In the genomic region with DNA sequence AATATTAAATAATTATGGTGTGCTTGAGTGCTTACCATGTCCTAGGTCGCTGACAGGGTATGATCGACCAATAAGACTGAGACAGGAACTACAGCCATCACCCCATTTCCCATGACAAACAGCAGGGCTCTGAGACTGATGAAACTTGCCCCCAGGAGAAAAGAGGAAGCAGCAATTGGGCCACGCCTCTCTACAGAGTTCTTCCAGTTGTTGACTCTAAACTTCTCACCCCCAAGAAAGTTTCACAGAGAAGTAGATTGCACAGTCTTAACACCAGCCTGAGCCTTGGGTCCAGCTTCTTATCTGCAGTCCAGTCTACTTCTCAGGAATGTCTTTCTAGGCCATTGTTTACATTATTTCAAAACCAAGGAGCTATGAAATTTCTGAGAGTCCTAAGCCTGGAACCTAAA, we compare ENCODE assay signal across 8 cellular contexts.
DNase-seq lines count a peak whose midpoint lies in the region; ATAC-seq and TF ChIP-seq lines count a peak whose summit lies in the region.

No MANE protein-coding gene starts in this region.

- no peaks in the 10 kb centered on the region for H3F3A ChIP-seq in OCI-LY1 (ENCODE audit: insufficient read depth, low read length)

- WGBS in gastroesophageal sphincter (ENCODE audit: low coverage in 1 of 2), 2 donors, result 68% methylated on average over 3 of the region's 3 CpGs; no CpG with 5 or more reads in 1 of the 2 donors

- H3K36me3 ChIP-seq in OCI-LY1 (ENCODE audit: insufficient read depth, low read length) (no peaks in the 10 kb centered on the region), gastroesophageal sphincter (no peaks in the 10 kb centered on the region)

- H2AFZ ChIP-seq in OCI-LY1 (ENCODE audit: low read length), result no peak overlapping the region

- H3K9me3 Mint-ChIP-seq in stimulated activated memory B cell treated with anti-CD40 and anti-IgM and Interleukin-4, amounts not matched to agents 10 μg/mL and 1 μg/mL and 100 μg/mL, for 72 hours, result peaks cover 11% of the 10 kb centered on the region

- peaks cover 47% of the 10 kb centered on the region for H3K4me1 ChIP-seq in OCI-LY1 (ENCODE audit: insufficient read depth, low read length, severe bottlenecking)
- H3K4me1 ChIP-seq in gastroesophageal sphincter, result no peaks in the 10 kb centered on the region

- peaks cover 15% of the 10 kb centered on the region for H3K36me3 Mint-ChIP-seq in stimulated activated memory B cell treated with anti-CD40 and anti-IgM and Interleukin-4, amounts not matched to agents 10 μg/mL and 1 μg/mL and 100 μg/mL, for 72 hours

- no peaks in the 10 kb centered on the region for H4K20me1 ChIP-seq in OCI-LY1 (ENCODE audit: insufficient read depth, low read length)

- H3K4me3 Mint-ChIP-seq in stimulated activated memory B cell treated with anti-CD40 and anti-IgM and Interleukin-4, amounts not matched to agents 10 μg/mL and 1 μg/mL and 100 μg/mL, for 72 hours, result peak overlapping the region; percentile 86

- TF ChIP-seq EP300 in gastroesophageal sphincter (IDR thresholded peaks at IDR 0.05), result no peak

- no peaks in the 10 kb centered on the region for H3K27me3 Mint-ChIP-seq in stimulated activated memory B cell treated with anti-CD40 and anti-IgM and Interleukin-4, amounts not matched to agents 10 μg/mL and 1 μg/mL and 100 μg/mL, for 72 hours

- H3K27ac ChIP-seq in OCI-LY1 (ENCODE audit: low read depth, low read length, poor library complexity, severe bottlenecking) (peak overlapping the region; percentile 85), gastroesophageal sphincter (peak overlapping the region in 2 of 4 donors; percentile 17 to 45)

- no peak for TF ChIP-seq POLR2A in gastroesophageal sphincter (IDR thresholded peaks at IDR 0.05)

- ATAC-seq in GM18517 (IDR thresholded peaks at IDR 0.05; ENCODE audit: unreplicated experiment), result peak; percentile 91
- peak; percentile 88 for ATAC-seq in HG02840 (IDR thresholded peaks at IDR 0.05; ENCODE audit: low FRiP score, unreplicated experiment)
- peak; percentile 78 for ATAC-seq in gastroesophageal sphincter
- ATAC-seq in stimulated activated memory B cell treated with anti-CD40 and anti-IgM and Interleukin-4, amounts not matched to agents 10 μg/mL and 1 μg/mL and 100 μg/mL, for 72 hours, result peak; percentile 96

- H3K27ac Mint-ChIP-seq in stimulated activated memory B cell treated with anti-CD40 and anti-IgM and Interleukin-4, amounts not matched to agents 10 μg/mL and 1 μg/mL and 100 μg/mL, for 72 hours, result peak overlapping the region; percentile 88

- H3K79me2 ChIP-seq in OCI-LY1 (ENCODE audit: insufficient read depth, low read length), result no peaks in the 10 kb centered on the region

- peaks cover 9% of the 10 kb centered on the region; the same call in 1 of the 2 replicates for H3K9me3 ChIP-seq in OCI-LY1 (ENCODE audit: low read length)
- H3K9me3 ChIP-seq in gastroesophageal sphincter, result peaks cover 0 to 8% (median 0%) of the 10 kb centered on the region in 3 donors

- no peaks in the 10 kb centered on the region for H3K27me3 ChIP-seq in OCI-LY1 (ENCODE audit: insufficient read depth, low read length)
- no peaks in the 10 kb centered on the region for H3K27me3 ChIP-seq in gastroesophageal sphincter

- peaks cover 70% of the 10 kb centered on the region for H3K4me1 Mint-ChIP-seq in stimulated activated memory B cell treated with anti-CD40 and anti-IgM and Interleukin-4, amounts not matched to agents 10 μg/mL and 1 μg/mL and 100 μg/mL, for 72 hours

- peak overlapping the region; percentile 34; the same call in 1 of the 2 replicates for H3K9ac ChIP-seq in OCI-LY1 (ENCODE audit: low read length)

- no peak for TF ChIP-seq CTCF in OCI-LY1 (IDR thresholded peaks at IDR 0.05; ENCODE audit: low read length)
- no peak for TF ChIP-seq CTCF in gastroesophageal sphincter (IDR thresholded peaks at IDR 0.05)

- peak overlapping the region; percentile 51 for H3K4me2 ChIP-seq in OCI-LY1 (ENCODE audit: low read length)

- DNase-seq in stimulated activated CD4-positive, alpha-beta T cell treated with anti-CD3 and anti-CD28 coated beads, Interleukin-12 subunit alpha, Interleukin-12 subunit beta, amount 100 ng/mL, for 4 hours, result no peak
- no peak for DNase-seq in NCI-H1092 (lab: John Stamatoyannopoulos, UW)
- DNase-seq in activated CD4-positive, CD25-positive, alpha-beta regulatory T cell treated with anti-CD3 and anti-CD28 coated beads, Interleukin-2, amount 50 U/mL, for 72 hours, result no peak

- no peaks in the 10 kb centered on the region for H3K9me2 ChIP-seq in OCI-LY1 (ENCODE audit: low read depth, low read length)

- peak overlapping the region; percentile 24 for H3K4me3 ChIP-seq in OCI-LY1 (ENCODE audit: low read depth, low read length, poor library complexity, severe bottlenecking)
- H3K4me3 ChIP-seq in gastroesophageal sphincter, result no peak overlapping the region
